In genomic region chr3:62131050-62131449, GRCh38 we compare ENCODE assay signal across 24 cellular contexts.
"Had no signal": no experiment of that assay in that cellular context is flagged by ENCODE, and none has a peak within 500 bp of the region (broad histone marks: within the 10 kb centered on the region; RNA-seq: fewer than 3 reads in every experiment).

No MANE protein-coding gene starts in this region.

- H3K36me3 Mint-ChIP-seq: naive B cell had no signal

- ATAC-seq: effector memory CD8-positive, alpha-beta T cell; esophagus mucosa; gastrocnemius medialis; heart right ventricle; left cardiac atrium; left lung; left ventricle myocardium superior; lower lobe of right lung; mucosa of descending colon had no signal

- H3K9me3 ChIP-seq: esophagus squamous epithelium, gastrocnemius medialis, heart right ventricle, left lung, lower lobe of right lung, mucosa of descending colon had no signal

- H3K36me3 ChIP-seq: esophagus squamous epithelium, gastrocnemius medialis, heart right ventricle, left lung, lower lobe of right lung had no signal

- H3K27ac ChIP-seq: dorsolateral prefrontal cortex, epithelial cell of prostate, heart right ventricle, left lung had no signal

- H3K4me1 Mint-ChIP-seq: naive B cell had no signal

- H3K27me3 Mint-ChIP-seq: effector memory CD8-positive, alpha-beta T cell had no signal

- H3K27ac Mint-ChIP-seq: effector memory CD8-positive, alpha-beta T cell had no signal

- H3K4me3 ChIP-seq: coronary artery, dorsolateral prefrontal cortex, esophagus squamous epithelium, gastrocnemius medialis, heart right ventricle, left lung, lower lobe of right lung, mucosa of descending colon had no signal

- DNase-seq: dorsolateral prefrontal cortex; effector CD4-positive, alpha-beta T cell; effector memory CD8-positive, alpha-beta T cell; endodermal cell; esophagus squamous epithelium; gastrocnemius medialis; glutamatergic neuron; head of caudate nucleus; heart right ventricle; hippocampal formation; left cardiac atrium; left lung; left ventricle myocardium superior; lower lobe of right lung; mesenchymal stem cell; mucosa of descending colon; naive B cell had no signal

- H3K9me3 Mint-ChIP-seq: endodermal cell had no signal

- FAIRE-seq: colon, endometrium, islet of Langerhans, keratinocyte had no signal

- H3K4me3 Mint-ChIP-seq: effector memory CD8-positive, alpha-beta T cell; endodermal cell; naive B cell had no signal

- H3K27me3 ChIP-seq: dorsolateral prefrontal cortex, esophagus squamous epithelium, gastrocnemius medialis, heart right ventricle, left lung had no signal
